ENCODE assay signal across 7 cellular contexts in the genomic region with DNA sequence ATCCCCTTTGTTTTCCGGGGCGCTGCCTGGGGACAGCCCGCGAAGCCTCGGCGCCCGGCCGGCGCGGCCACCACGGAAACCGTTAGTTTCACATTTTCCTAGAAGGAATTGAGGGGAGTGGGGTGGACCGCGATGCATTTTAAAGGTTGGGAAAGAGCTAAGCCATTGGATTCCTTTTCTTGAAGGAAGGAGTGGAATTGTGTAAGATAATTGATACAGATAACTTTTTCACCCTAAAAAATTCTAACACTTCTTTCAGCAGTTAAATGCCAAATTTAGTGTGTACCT.
DNase-seq lines count a peak whose midpoint lies in the region; ATAC-seq, FAIRE-seq and TF ChIP-seq lines count a peak whose summit lies in the region.

No MANE protein-coding gene starts in this region.

- intact Hi-C loops in IMR-90 (cut with micrococcal nuclease) = loop anchor here (1.0 to 10.0 kb wide), 5 partner anchors 155 to 461 kb away; no protein-coding TSS in a partner anchor

- BruUV-seq in IMR-90 (replicated peaks; lab: Mats Ljungman, UMichigan) = no TSS peak

- no peak overlapping the region for H2BK20ac ChIP-seq in IMR-90 (ENCODE audit: low read depth, low read length)

- peak overlapping the region; percentile 100 for H3K14ac ChIP-seq in IMR-90 (replicated peaks; ENCODE audit: low read depth, low read length)

- peaks cover 36% of the 10 kb centered on the region for H3K4me1 Mint-ChIP-seq in activated naive CD8-positive, alpha-beta T cell treated with anti-CD3 and anti-CD28 coated beads for 36 hours

- H3K9me3 ChIP-seq in IMR-90 (ENCODE audit: control insufficient read depth, insufficient read depth, low read length) (no peaks in the 10 kb centered on the region), keratinocyte (ENCODE audit: control insufficient read depth, low read depth, low read length) (no peaks in the 10 kb centered on the region), stomach smooth muscle (ENCODE audit: control insufficient read depth in 2 of 2, low read length in 2 of 2) (no peaks in the 10 kb centered on the region)

- peaks cover 18% of the 10 kb centered on the region for H3K36me3 Mint-ChIP-seq in activated naive CD8-positive, alpha-beta T cell treated with anti-CD3 and anti-CD28 coated beads for 36 hours

- H2BK15ac ChIP-seq in IMR-90 (ENCODE audit: low read depth, low read length) = 0 out of 3 replicates have a peak overlapping the region, but pooled peaks have one; percentile 69

- no peaks in the 10 kb centered on the region for H3K9me1 ChIP-seq in IMR-90 (ENCODE audit: insufficient read depth, low read length)
- no peaks in the 10 kb centered on the region for H3K9me1 ChIP-seq in keratinocyte (ENCODE audit: control insufficient read depth, extremely low read depth, insufficient read depth, low read length)

- dilution Hi-C loops in IMR-90 (cut with HindIII; ENCODE audit: low sequenced_read_pairs, unreplicated experiment) (no loop called here), keratinocyte (cut with MboI; ENCODE audit: extremely low pct_ligation_motif_present, low sequenced_read_pairs) (loop anchor here (25.0 kb wide), 1 partner anchor 184 kb away; no protein-coding TSS in a partner anchor)

- peak overlapping the region; percentile 97 for H3K4me2 ChIP-seq in IMR-90 (ENCODE audit: low read depth, low read length)
- peak overlapping the region; percentile 92 for H3K4me2 ChIP-seq in keratinocyte (ENCODE audit: control insufficient read depth, extremely low read depth, insufficient read depth, low read depth, low read length)

- H3K27me3 Mint-ChIP-seq in activated naive CD8-positive, alpha-beta T cell treated with anti-CD3 and anti-CD28 coated beads for 36 hours = no peaks in the 10 kb centered on the region

- peak overlapping the region; percentile 94 to 98 for H4K8ac ChIP-seq in IMR-90 (ENCODE audit: low read depth in 2 of 2, low read length in 2 of 2)

- peak overlapping the region; percentile 98 for H4K91ac ChIP-seq in IMR-90 (ENCODE audit: insufficient read depth, low read depth, low read length)

- peak overlapping the region; percentile 98 for H2BK5ac ChIP-seq in IMR-90 (ENCODE audit: low read depth, low read length, poor library complexity, severe bottlenecking)

- H3K4ac ChIP-seq in IMR-90 (ENCODE audit: low read depth, low read length) = peak overlapping the region; percentile 99

- peaks cover 34% of the 10 kb centered on the region for H3K79me2 ChIP-seq in keratinocyte (ENCODE audit: control insufficient read depth, insufficient read depth, low read length)

- TF ChIP-seq CTCF in IMR-90 (conservative IDR thresholded peaks at IDR 0.05; ENCODE audit: low read depth, low read length) (no peak), keratinocyte (optimal IDR thresholded peaks at IDR 0.05 in 1 of 3, IDR thresholded peaks at IDR 0.05 in 1 of 3, conservative IDR thresholded peaks at IDR 0.05 in 1 of 3; ENCODE audit: extremely low read depth in 1 of 3, insufficient read depth in 2 of 3, low read length in 3 of 3) (no peak), GM13976 (IDR thresholded peaks at IDR 0.05; ENCODE audit: borderline replicate concordance, control extremely low read depth, extremely low read depth, insufficient read depth, missing control alignments) (no peak)

- H2AK9ac ChIP-seq in IMR-90 (replicated peaks; ENCODE audit: low read depth, low read length, poor library complexity) = peak overlapping the region; percentile 95

- POLR2A ChIA-PET in IMR-90 (lab: Charles Lee; ENCODE audit: unreplicated experiment) = interaction anchor here (0.7 kb wide), 2 partner anchors 188 to 195 kb away, joined by 3 read pairs; no protein-coding TSS in a partner anchor

- peak overlapping the region; percentile 99 for H3K27ac ChIP-seq in IMR-90 (ENCODE audit: insufficient read depth, low read length)
- peak overlapping the region; percentile 95 for H3K27ac ChIP-seq in keratinocyte (ENCODE audit: control insufficient read depth, insufficient read depth, low read length)
- H3K27ac ChIP-seq in stomach smooth muscle (ENCODE audit: low read length) = peak overlapping the region; percentile 98

- H3K23ac ChIP-seq in IMR-90 (ENCODE audit: low read depth, low read length) = peak overlapping the region; percentile 99

- H4K5ac ChIP-seq in IMR-90 (ENCODE audit: low read depth, low read length) = peak overlapping the region; percentile 94

- H3K4me1 ChIP-seq in IMR-90 (ENCODE audit: control insufficient read depth, insufficient read depth, low read length) (no peaks in the 10 kb centered on the region; the same call in 1 of the 2 replicates), keratinocyte (ENCODE audit: control insufficient read depth, extremely low read depth, insufficient read depth, low read length) (peaks cover 16% of the 10 kb centered on the region), stomach smooth muscle (ENCODE audit: control insufficient read depth, insufficient read depth, low read length) (no peaks in the 10 kb centered on the region)

- WGBS in IMR-90 (ENCODE audit: extremely low coverage in 2 of 2, insufficient read length in 1 of 2), 2 experiments = no CpG with 5 or more reads among the region's 14 CpGs

- H3K4me3 ChIP-seq in IMR-90 (ENCODE audit: insufficient read depth, low read depth, low read length) (peak overlapping the region; percentile 97), keratinocyte (ENCODE audit: control insufficient read depth in 2 of 3, extremely low read depth in 1 of 3, insufficient read depth in 2 of 3, low read depth in 1 of 3, low read length in 3 of 3) (peak overlapping the region; percentile 71 to 95 (median 75)), stomach smooth muscle (ENCODE audit: low read length in 2 of 2) (peak overlapping the region; percentile 86)

- peak overlapping the region; percentile 94 for H3K56ac ChIP-seq in IMR-90 (ENCODE audit: extremely low read depth, insufficient read depth, low read length)

- no peak for TF ChIP-seq POLR2A in IMR-90 (IDR thresholded peaks at IDR 0.05; ENCODE audit: low read depth, low read length)

- in situ Hi-C loops in IMR-90 (cut with MboI; ENCODE audit: low sequenced_read_pairs) = no loop called here
- in situ Hi-C loops in GM13976 (cut with MboI; ENCODE audit: low sequenced_read_pairs, unreplicated experiment) = no loop called here

- H3K4me3 Mint-ChIP-seq in activated naive CD8-positive, alpha-beta T cell treated with anti-CD3 and anti-CD28 coated beads for 36 hours = peak overlapping the region; percentile 86

- no peak for ATAC-seq in IMR-90 (ENCODE audit: low read depth)

- no peak for FAIRE-seq in keratinocyte (lab: Jason Lieb, UNC)

- H3K27me3 ChIP-seq in IMR-90 (ENCODE audit: control insufficient read depth, insufficient read depth, low read length) (no peaks in the 10 kb centered on the region), keratinocyte (ENCODE audit: control insufficient read depth, extremely low read depth, insufficient read depth, low read length) (no peaks in the 10 kb centered on the region), stomach smooth muscle (ENCODE audit: control insufficient read depth in 1 of 2, insufficient read depth in 2 of 2, low read length in 2 of 2) (no peaks in the 10 kb centered on the region)

- DNase-seq in IMR-90 (no peak), keratinocyte (ENCODE audit: low read depth, low spot score) (no peak), cerebellar cortex (ENCODE audit: low spot score) (no peak), GM13976 (ENCODE audit: low spot score) (no peak)
- DNase-seq in activated naive CD8-positive, alpha-beta T cell treated with anti-CD3 and anti-CD28 coated beads for 36 hours = no peak
- DNase-seq in stimulated activated CD4-positive, alpha-beta T cell treated with anti-CD3 and anti-CD28 coated beads, Interleukin-2, amount 100 ng/mL, for 48 hours = no peak

- peak overlapping the region; percentile 94 for H2AK5ac ChIP-seq in IMR-90 (ENCODE audit: low read depth, low read length)

- H3K27ac Mint-ChIP-seq in activated naive CD8-positive, alpha-beta T cell treated with anti-CD3 and anti-CD28 coated beads for 36 hours = peak overlapping the region; percentile 97

- H3K79me1 ChIP-seq in IMR-90 (ENCODE audit: low read depth in 1 of 2, low read length in 2 of 2) = peaks cover 5 to 19% of the 10 kb centered on the region in 2 experiments; a peak in 3 of 4 replicates

- H3K36me3 ChIP-seq in IMR-90 (ENCODE audit: control insufficient read depth, insufficient read depth, low read length) (no peaks in the 10 kb centered on the region), keratinocyte (ENCODE audit: control insufficient read depth in 2 of 2, extremely low read depth in 1 of 2, insufficient read depth in 2 of 2, low read length in 2 of 2) (no peaks in the 10 kb centered on the region), stomach smooth muscle (ENCODE audit: control insufficient read depth in 2 of 2, insufficient read depth in 2 of 2, low read length in 2 of 2) (no peaks in the 10 kb centered on the region)

- H4K20me1 ChIP-seq in IMR-90 (ENCODE audit: insufficient read depth, low read length) (peaks cover 12% of the 10 kb centered on the region; the same call in 1 of the 2 replicates), keratinocyte (ENCODE audit: control insufficient read depth, extremely low read depth, insufficient read depth, low read length) (no peaks in the 10 kb centered on the region)

- H2AFZ ChIP-seq in IMR-90 (replicated peaks; ENCODE audit: low read length, poor library complexity) (peak overlapping the region; percentile 98), keratinocyte (ENCODE audit: control insufficient read depth, low read length) (peak overlapping the region; percentile 29)

- no peak for TF ChIP-seq RAD21 in IMR-90 (IDR thresholded peaks at IDR 0.05; ENCODE audit: low read length)

- peak overlapping the region; percentile 95 for H3K9ac ChIP-seq in IMR-90 (ENCODE audit: low read depth, low read length)
- H3K9ac ChIP-seq in keratinocyte (ENCODE audit: control insufficient read depth, extremely low read depth, insufficient read depth, low read length) = peak overlapping the region; percentile 99
- H3K9ac ChIP-seq in stomach smooth muscle (ENCODE audit: low read length in 2 of 2) = peak overlapping the region; percentile 92 to 95

- peak overlapping the region; percentile 87 for H2BK120ac ChIP-seq in IMR-90 (ENCODE audit: low read depth, low read length)

- CTCF ChIA-PET in IMR-90 (lab: Yijun Ruan, JAX) = interaction anchor here (1.4 to 1.7 kb wide), 2 partner anchors 168 to 191 kb away, joined by 3 to 8 read pairs; no protein-coding TSS in a partner anchor

- peak overlapping the region; percentile 95 for H3K18ac ChIP-seq in IMR-90 (ENCODE audit: low read depth, low read length)

- H3K9me3 Mint-ChIP-seq in activated naive CD8-positive, alpha-beta T cell treated with anti-CD3 and anti-CD28 coated beads for 36 hours = no peaks in the 10 kb centered on the region

TF ChIP-seq in IMR-90, 13 proteins besides CTCF, POLR2A, EP300 and RAD21:
- TF ChIP-seq FOS (IDR thresholded peaks at IDR 0.05; ENCODE audit: low read depth, low read length) (no peak), SMC3 (IDR thresholded peaks at IDR 0.05; ENCODE audit: low read depth, low read length) (no peak), CHD1 (IDR thresholded peaks at IDR 0.05; ENCODE audit: low read depth, low read length) (no peak; the same call in 1 of the 2 replicates)
